In the genomic region with DNA sequence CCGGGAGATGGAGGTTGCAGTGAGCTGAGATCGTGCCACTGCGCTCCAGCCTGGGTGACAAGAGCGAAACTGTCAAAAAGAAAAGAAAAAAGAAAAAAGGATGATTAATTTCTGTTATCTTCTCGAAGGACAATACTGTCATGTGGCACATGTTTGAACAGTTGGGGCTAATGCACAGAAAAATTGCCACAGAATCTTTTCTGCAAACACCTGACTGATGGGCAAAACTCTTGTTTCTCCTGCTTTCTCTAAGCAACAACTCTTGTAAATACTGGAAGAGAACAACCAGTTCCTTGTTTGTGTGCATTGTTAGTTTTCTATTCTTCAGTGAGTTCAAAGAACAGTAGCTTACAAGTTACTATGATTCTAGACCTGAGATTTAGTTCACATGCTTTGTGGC, we compare ENCODE assay signal across 1 cellular context.
TF ChIP-seq lines count a peak whose summit lies in the region.

No MANE protein-coding gene starts in this region.

TF ChIP-seq in HepG2, 621 proteins besides CTCF, POLR2A, EP300 and RAD21 (continued from another document and continues in another):
- TF ChIP-seq, protein P1, sequence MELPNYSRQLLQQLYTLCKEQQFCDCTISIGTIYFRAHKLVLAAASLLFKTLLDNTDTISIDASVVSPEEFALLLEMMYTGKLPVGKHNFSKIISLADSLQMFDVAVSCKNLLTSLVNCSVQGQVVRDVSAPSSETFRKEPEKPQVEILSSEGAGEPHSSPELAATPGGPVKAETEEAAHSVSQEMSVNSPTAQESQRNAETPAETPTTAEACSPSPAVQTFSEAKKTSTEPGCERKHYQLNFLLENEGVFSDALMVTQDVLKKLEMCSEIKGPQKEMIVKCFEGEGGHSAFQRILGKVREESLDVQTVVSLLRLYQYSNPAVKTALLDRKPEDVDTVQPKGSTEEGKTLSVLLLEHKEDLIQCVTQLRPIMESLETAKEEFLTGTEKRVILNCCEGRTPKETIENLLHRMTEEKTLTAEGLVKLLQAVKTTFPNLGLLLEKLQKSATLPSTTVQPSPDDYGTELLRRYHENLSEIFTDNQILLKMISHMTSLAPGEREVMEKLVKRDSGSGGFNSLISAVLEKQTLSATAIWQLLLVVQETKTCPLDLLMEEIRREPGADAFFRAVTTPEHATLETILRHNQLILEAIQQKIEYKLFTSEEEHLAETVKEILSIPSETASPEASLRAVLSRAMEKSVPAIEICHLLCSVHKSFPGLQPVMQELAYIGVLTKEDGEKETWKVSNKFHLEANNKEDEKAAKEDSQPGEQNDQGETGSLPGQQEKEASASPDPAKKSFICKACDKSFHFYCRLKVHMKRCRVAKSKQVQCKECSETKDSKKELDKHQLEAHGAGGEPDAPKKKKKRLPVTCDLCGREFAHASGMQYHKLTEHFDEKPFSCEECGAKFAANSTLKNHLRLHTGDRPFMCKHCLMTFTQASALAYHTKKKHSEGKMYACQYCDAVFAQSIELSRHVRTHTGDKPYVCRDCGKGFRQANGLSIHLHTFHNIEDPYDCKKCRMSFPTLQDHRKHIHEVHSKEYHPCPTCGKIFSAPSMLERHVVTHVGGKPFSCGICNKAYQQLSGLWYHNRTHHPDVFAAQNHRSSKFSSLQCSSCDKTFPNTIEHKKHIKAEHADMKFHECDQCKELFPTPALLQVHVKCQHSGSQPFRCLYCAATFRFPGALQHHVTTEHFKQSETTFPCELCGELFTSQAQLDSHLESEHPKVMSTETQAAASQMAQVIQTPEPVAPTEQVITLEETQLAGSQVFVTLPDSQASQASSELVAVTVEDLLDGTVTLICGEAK (IDR thresholded peaks at IDR 0.05): no peak
- TF ChIP-seq, protein P1 (CRISPR knock-in tag; IDR thresholded peaks at IDR 0.05): no peak
- TF ChIP-seq, protein P2, sequence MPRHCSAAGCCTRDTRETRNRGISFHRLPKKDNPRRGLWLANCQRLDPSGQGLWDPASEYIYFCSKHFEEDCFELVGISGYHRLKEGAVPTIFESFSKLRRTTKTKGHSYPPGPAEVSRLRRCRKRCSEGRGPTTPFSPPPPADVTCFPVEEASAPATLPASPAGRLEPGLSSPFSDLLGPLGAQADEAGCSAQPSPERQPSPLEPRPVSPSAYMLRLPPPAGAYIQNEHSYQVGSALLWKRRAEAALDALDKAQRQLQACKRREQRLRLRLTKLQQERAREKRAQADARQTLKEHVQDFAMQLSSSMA (CRISPR knock-in tag; IDR thresholded peaks at IDR 0.05): no peak
- TF ChIP-seq, protein P3, sequence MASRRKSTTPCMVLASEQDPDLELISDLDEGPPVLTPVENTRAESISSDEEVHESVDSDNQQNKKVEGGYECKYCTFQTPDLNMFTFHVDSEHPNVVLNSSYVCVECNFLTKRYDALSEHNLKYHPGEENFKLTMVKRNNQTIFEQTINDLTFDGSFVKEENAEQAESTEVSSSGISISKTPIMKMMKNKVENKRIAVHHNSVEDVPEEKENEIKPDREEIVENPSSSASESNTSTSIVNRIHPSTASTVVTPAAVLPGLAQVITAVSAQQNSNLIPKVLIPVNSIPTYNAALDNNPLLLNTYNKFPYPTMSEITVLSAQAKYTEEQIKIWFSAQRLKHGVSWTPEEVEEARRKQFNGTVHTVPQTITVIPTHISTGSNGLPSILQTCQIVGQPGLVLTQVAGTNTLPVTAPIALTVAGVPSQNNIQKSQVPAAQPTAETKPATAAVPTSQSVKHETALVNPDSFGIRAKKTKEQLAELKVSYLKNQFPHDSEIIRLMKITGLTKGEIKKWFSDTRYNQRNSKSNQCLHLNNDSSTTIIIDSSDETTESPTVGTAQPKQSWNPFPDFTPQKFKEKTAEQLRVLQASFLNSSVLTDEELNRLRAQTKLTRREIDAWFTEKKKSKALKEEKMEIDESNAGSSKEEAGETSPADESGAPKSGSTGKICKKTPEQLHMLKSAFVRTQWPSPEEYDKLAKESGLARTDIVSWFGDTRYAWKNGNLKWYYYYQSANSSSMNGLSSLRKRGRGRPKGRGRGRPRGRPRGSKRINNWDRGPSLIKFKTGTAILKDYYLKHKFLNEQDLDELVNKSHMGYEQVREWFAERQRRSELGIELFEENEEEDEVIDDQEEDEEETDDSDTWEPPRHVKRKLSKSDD (CRISPR knock-in tag; IDR thresholded peaks at IDR 0.05; ENCODE audit: low read depth): no peak
- TF ChIP-seq SIN3A (IDR thresholded peaks at IDR 0.05; ENCODE audit: borderline replicate concordance, low read depth, low read length) (no peak), ZNF292 (CRISPR knock-in tag; IDR thresholded peaks at IDR 0.05; ENCODE audit: borderline replicate concordance, low read depth) (no peak), NCOA2 (CRISPR knock-in tag; IDR thresholded peaks at IDR 0.05) (peak; percentile 56), FOSL2 (CRISPR knock-in tag; IDR thresholded peaks at IDR 0.05) (peak; percentile 31; the same call in 1 of the 2 replicates), ZFYVE20 (CRISPR knock-in tag; IDR thresholded peaks at IDR 0.05; ENCODE audit: borderline replicate concordance, low read depth) (no peak), SOX5 (CRISPR knock-in tag; IDR thresholded peaks at IDR 0.05; ENCODE audit: borderline replicate concordance) (peak; percentile 98), POLR2AphosphoS5 (IDR thresholded peaks at IDR 0.05; ENCODE audit: low read depth, low read length) (no peak), RFX1 (IDR thresholded peaks at IDR 0.05) (peak; percentile 66), TOPORS (CRISPR knock-in tag; IDR thresholded peaks at IDR 0.05) (no peak), GATAD2A (CRISPR knock-in tag; IDR thresholded peaks at IDR 0.05) (peak; percentile 71), FOXA3 (CRISPR knock-in tag; IDR thresholded peaks at IDR 0.05) (peak; percentile 62), U2AF2 (IDR thresholded peaks at IDR 0.05; ENCODE audit: low read depth, low read length) (no peak), DMAP1 (CRISPR knock-in tag; IDR thresholded peaks at IDR 0.05) (no peak), HNF4A (CRISPR knock-in tag; IDR thresholded peaks at IDR 0.05) (peak; percentile 18; the same call in 1 of the 2 replicates), HOXA7 (CRISPR knock-in tag; IDR thresholded peaks at IDR 0.05) (no peak), TBX3 (IDR thresholded peaks at IDR 0.05; ENCODE audit: borderline replicate concordance) (peak; percentile 60; the same call in 1 of the 2 replicates), HHEX (CRISPR knock-in tag; IDR thresholded peaks at IDR 0.05) (peak; percentile 76), HDAC1 (CRISPR knock-in tag; IDR thresholded peaks at IDR 0.05) (no peak), CCDC6 (CRISPR knock-in tag; IDR thresholded peaks at IDR 0.05) (no peak), ZNF251 (CRISPR knock-in tag; IDR thresholded peaks at IDR 0.05) (no peak)
- TF ChIP-seq, protein P4, sequence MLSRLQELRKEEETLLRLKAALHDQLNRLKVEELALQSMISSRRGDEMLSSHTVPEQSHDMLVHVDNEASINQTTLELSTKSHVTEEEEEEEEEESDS (CRISPR knock-in tag; IDR thresholded peaks at IDR 0.05; ENCODE audit: borderline replicate concordance): no peak
- TF ChIP-seq, protein P5, sequence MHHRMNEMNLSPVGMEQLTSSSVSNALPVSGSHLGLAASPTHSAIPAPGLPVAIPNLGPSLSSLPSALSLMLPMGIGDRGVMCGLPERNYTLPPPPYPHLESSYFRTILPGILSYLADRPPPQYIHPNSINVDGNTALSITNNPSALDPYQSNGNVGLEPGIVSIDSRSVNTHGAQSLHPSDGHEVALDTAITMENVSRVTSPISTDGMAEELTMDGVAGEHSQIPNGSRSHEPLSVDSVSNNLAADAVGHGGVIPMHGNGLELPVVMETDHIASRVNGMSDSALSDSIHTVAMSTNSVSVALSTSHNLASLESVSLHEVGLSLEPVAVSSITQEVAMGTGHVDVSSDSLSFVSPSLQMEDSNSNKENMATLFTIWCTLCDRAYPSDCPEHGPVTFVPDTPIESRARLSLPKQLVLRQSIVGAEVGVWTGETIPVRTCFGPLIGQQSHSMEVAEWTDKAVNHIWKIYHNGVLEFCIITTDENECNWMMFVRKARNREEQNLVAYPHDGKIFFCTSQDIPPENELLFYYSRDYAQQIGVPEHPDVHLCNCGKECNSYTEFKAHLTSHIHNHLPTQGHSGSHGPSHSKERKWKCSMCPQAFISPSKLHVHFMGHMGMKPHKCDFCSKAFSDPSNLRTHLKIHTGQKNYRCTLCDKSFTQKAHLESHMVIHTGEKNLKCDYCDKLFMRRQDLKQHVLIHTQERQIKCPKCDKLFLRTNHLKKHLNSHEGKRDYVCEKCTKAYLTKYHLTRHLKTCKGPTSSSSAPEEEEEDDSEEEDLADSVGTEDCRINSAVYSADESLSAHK (CRISPR knock-in tag; IDR thresholded peaks at IDR 0.05; ENCODE audit: borderline replicate concordance): no peak
- TF ChIP-seq, protein P6, sequence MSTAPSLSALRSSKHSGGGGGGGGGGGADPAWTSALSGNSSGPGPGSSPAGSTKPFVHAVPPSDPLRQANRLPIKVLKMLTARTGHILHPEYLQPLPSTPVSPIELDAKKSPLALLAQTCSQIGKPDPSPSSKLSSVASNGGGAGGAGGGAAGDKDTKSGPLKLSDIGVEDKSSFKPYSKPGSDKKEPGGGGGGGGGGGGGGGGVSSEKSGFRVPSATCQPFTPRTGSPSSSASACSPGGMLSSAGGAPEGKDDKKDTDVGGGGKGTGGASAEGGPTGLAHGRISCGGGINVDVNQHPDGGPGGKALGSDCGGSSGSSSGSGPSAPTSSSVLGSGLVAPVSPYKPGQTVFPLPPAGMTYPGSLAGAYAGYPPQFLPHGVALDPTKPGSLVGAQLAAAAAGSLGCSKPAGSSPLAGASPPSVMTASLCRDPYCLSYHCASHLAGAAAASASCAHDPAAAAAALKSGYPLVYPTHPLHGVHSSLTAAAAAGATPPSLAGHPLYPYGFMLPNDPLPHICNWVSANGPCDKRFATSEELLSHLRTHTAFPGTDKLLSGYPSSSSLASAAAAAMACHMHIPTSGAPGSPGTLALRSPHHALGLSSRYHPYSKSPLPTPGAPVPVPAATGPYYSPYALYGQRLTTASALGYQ (CRISPR knock-in tag; IDR thresholded peaks at IDR 0.05): no peak
- TF ChIP-seq, protein P7, sequence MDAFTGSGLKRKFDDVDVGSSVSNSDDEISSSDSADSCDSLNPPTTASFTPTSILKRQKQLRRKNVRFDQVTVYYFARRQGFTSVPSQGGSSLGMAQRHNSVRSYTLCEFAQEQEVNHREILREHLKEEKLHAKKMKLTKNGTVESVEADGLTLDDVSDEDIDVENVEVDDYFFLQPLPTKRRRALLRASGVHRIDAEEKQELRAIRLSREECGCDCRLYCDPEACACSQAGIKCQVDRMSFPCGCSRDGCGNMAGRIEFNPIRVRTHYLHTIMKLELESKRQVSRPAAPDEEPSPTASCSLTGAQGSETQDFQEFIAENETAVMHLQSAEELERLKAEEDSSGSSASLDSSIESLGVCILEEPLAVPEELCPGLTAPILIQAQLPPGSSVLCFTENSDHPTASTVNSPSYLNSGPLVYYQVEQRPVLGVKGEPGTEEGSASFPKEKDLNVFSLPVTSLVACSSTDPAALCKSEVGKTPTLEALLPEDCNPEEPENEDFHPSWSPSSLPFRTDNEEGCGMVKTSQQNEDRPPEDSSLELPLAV (CRISPR knock-in tag; conservative IDR thresholded peaks at IDR 0.05; ENCODE audit: low read depth): no peak
- TF ChIP-seq, protein P8, sequence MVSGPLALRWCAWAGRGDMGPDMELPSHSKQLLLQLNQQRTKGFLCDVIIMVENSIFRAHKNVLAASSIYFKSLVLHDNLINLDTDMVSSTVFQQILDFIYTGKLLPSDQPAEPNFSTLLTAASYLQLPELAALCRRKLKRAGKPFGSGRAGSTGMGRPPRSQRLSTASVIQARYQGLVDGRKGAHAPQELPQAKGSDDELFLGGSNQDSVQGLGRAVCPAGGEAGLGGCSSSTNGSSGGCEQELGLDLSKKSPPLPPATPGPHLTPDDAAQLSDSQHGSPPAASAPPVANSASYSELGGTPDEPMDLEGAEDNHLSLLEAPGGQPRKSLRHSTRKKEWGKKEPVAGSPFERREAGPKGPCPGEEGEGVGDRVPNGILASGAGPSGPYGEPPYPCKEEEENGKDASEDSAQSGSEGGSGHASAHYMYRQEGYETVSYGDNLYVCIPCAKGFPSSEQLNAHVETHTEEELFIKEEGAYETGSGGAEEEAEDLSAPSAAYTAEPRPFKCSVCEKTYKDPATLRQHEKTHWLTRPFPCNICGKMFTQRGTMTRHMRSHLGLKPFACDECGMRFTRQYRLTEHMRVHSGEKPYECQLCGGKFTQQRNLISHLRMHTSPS (CRISPR knock-in tag; IDR thresholded peaks at IDR 0.05; ENCODE audit: low read depth): no peak
- TF ChIP-seq, protein P9, sequence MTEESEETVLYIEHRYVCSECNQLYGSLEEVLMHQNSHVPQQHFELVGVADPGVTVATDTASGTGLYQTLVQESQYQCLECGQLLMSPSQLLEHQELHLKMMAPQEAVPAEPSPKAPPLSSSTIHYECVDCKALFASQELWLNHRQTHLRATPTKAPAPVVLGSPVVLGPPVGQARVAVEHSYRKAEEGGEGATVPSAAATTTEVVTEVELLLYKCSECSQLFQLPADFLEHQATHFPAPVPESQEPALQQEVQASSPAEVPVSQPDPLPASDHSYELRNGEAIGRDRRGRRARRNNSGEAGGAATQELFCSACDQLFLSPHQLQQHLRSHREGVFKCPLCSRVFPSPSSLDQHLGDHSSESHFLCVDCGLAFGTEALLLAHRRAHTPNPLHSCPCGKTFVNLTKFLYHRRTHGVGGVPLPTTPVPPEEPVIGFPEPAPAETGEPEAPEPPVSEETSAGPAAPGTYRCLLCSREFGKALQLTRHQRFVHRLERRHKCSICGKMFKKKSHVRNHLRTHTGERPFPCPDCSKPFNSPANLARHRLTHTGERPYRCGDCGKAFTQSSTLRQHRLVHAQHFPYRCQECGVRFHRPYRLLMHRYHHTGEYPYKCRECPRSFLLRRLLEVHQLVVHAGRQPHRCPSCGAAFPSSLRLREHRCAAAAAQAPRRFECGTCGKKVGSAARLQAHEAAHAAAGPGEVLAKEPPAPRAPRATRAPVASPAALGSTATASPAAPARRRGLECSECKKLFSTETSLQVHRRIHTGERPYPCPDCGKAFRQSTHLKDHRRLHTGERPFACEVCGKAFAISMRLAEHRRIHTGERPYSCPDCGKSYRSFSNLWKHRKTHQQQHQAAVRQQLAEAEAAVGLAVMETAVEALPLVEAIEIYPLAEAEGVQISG (CRISPR knock-in tag; IDR thresholded peaks at IDR 0.05): no peak
